8 cellular contexts compared by ENCODE assay signal in genomic region chr1:211326528-211327340, GRCh38. TPM values are rescaled to one million over a fixed set of nuclear protein-coding genes. Genes with fewer than 3 reads are reported as not detected.
A peak's percentile ranks its signal among the peaks of the same experiment; 100 is the strongest.
DNase-seq lines count a peak whose midpoint lies in the region; ATAC-seq, FAIRE-seq and TF ChIP-seq lines count a peak whose summit lies in the region.

Gene TRAF5, plus strand, starts transcription at chr1:211326833. Its CDS starts 26,407 bp downstream, at chr1:211353240.

- ATAC-seq in GM19438 (IDR thresholded peaks at IDR 0.05; ENCODE audit: low read depth, unreplicated experiment), result peak; percentile 32
- peak; percentile 51 for ATAC-seq in T-helper 17 cell

- no peaks in the 10 kb centered on the region for H3K9me3 ChIP-seq in HUES6 (ENCODE audit: control insufficient read depth, insufficient read depth, low read depth, low read length)
- no peaks in the 10 kb centered on the region for H3K9me3 ChIP-seq in T-helper 17 cell (ENCODE audit: control insufficient read depth, low read length, poor library complexity, severe bottlenecking)
- H3K9me3 ChIP-seq in breast epithelium, result no peaks in the 10 kb centered on the region
- no peaks in the 10 kb centered on the region for H3K9me3 ChIP-seq in small intestine (ENCODE audit: control insufficient read depth, low read depth)

- H3K27me3 ChIP-seq in HUES6 (ENCODE audit: control insufficient read depth, insufficient read depth, low read length) (peaks cover 4% of the 10 kb centered on the region; the same call in 1 of the 2 replicates), breast epithelium (no peaks in the 10 kb centered on the region), small intestine (ENCODE audit: control insufficient read depth in 2 of 2, insufficient read depth in 2 of 2, low read length in 2 of 2) (no peaks in the 10 kb centered on the region)

- no peak for TF ChIP-seq CTCF in breast epithelium (IDR thresholded peaks at IDR 0.05)

- TF ChIP-seq POLR2A in breast epithelium (IDR thresholded peaks at IDR 0.05), result no peak

- H3K9ac ChIP-seq in HUES6 (ENCODE audit: low read length), result peak within 1 kb of the TSS; percentile 79

- no peaks in the 10 kb centered on the region for H3K36me3 ChIP-seq in HUES6 (ENCODE audit: control insufficient read depth, insufficient read depth, low read length)
- H3K36me3 ChIP-seq in breast epithelium, result no peaks in the 10 kb centered on the region
- no peaks in the 10 kb centered on the region for H3K36me3 ChIP-seq in small intestine (ENCODE audit: control insufficient read depth in 2 of 2, insufficient read depth in 2 of 2, low read length in 2 of 2)

- peak within 1 kb of the TSS; percentile 98 for H3K27ac Mint-ChIP-seq in T-helper 17 cell

- H3K27me3 Mint-ChIP-seq in T-helper 17 cell, result no peaks in the 10 kb centered on the region

- H3K4me3 Mint-ChIP-seq in T-helper 17 cell, result peak within 1 kb of the TSS; percentile 96

- H3K4me3 ChIP-seq in HUES6 (ENCODE audit: low read depth, low read length) (peak within 1 kb of the TSS; percentile 82), breast epithelium (peak within 1 kb of the TSS; percentile 62 to 88 (median 82)), small intestine (ENCODE audit: low read depth in 1 of 2, low read length in 2 of 2) (peak within 1 kb of the TSS; percentile 65 to 92)

- WGBS in small intestine, 3 donors, result 0 to 1% (median 0%) methylated on average over 65 to 91 of the region's 91 CpGs

- peaks cover 44% of the 10 kb centered on the region for H3K4me1 ChIP-seq in HUES6 (ENCODE audit: control insufficient read depth, insufficient read depth, low read length)
- H3K4me1 ChIP-seq in breast epithelium, result peaks cover 0 to 4% of the 10 kb centered on the region in 2 donors
- peaks cover 0 to 8% of the 10 kb centered on the region in 2 donors for H3K4me1 ChIP-seq in small intestine (ENCODE audit: control insufficient read depth in 2 of 2, insufficient read depth in 1 of 2, low read depth in 1 of 2, low read length in 1 of 2)

- no peak within 1 kb of the TSS; the same call in 1 of the 2 replicates for H3K27ac ChIP-seq in HUES6 (ENCODE audit: low read depth, low read length)
- peak within 1 kb of the TSS; percentile 82 to 91 for H3K27ac ChIP-seq in breast epithelium
- peak within 1 kb of the TSS; percentile 52 to 89 for H3K27ac ChIP-seq in small intestine (ENCODE audit: low read depth in 1 of 2, low read length in 1 of 2)

- FAIRE-seq in small intestine (lab: Jason Lieb, UNC), result no peak

- H3K36me3 Mint-ChIP-seq in T-helper 17 cell (ENCODE audit: low read depth), result no peaks in the 10 kb centered on the region

- DNase-seq in COLO668 (lab: John Stamatoyannopoulos, UW; ENCODE audit: unreplicated experiment) (peak; percentile 84), T-helper 17 cell (peak; percentile 25 to 58 (median 52)), breast epithelium (ENCODE audit: low spot score in 2 of 2) (no peak), iris pigment epithelial cell (ENCODE audit: low read depth) (peak; percentile 56), small intestine (peak; percentile 55), NCI-H128 (lab: John Stamatoyannopoulos, UW; ENCODE audit: unreplicated experiment) (no peak)

- intact Hi-C loops in breast epithelium (cut with DNase I; ENCODE audit: low total_unique reads), result no loop called here

- H3K4me1 Mint-ChIP-seq in T-helper 17 cell, result peaks cover 61% of the 10 kb centered on the region

RNA-seq across cellular contexts. Expression of gene TRAF5, which starts in this region (rescaled TPM):
- total RNA-seq in T-helper 17 cell (10 to 100 TPM; 52.3 to 59.9 TPM), breast epithelium (10 to 100 TPM; 10.9 to 28.8 (median 21.8) TPM)
- polyA plus RNA-seq in small intestine, result 1 to 10 TPM in 2 of 3 donors, under 1 TPM in 1; 0.67 to 5.7 (median 1.6) TPM

Comparison
In these comparisons a context has a peak if more than half of its experiments do, and no peak if none do; other contexts are left out.
1. DNase-seq: peak in COLO668 (single experiment), T-helper 17 cell (3 of 3), iris pigment epithelial cell (single experiment) and small intestine (single experiment); none in breast epithelium (0 of 2) and NCI-H128 (single experiment).
2. Peak in every context shown above with its lines, with median percentiles within 50 percentile points of each other: H3K4me3 ChIP-seq.